In genomic region chr11:59755701-59756495, GRCh38 we compare ENCODE assay signal across 9 cellular contexts. TPM values are rescaled to one million over a fixed set of nuclear protein-coding genes. Genes with fewer than 3 reads are reported as not detected.
DNase-seq lines count a peak whose midpoint lies in the region; ATAC-seq and TF ChIP-seq lines count a peak whose summit lies in the region.
"Had no signal": no experiment of that assay in that cellular context is flagged by ENCODE, and none has a peak within 500 bp of the region (broad histone marks: within the 10 kb centered on the region; RNA-seq: fewer than 3 reads in every experiment).

No MANE protein-coding gene starts in this region.

- H3K4me1 ChIP-seq in BLaER1 treated with 17β-estradiol and CSF1 and Interleukin-3, amounts not matched to agents 10 nM and 100 nM = peaks cover 16 to 27% (median 22%) of the 10 kb centered on the region in 10 experiments
- H3K4me1 ChIP-seq in endocrine pancreas (ENCODE audit: control insufficient read depth, insufficient read depth, low read length) (peaks cover 7% of the 10 kb centered on the region), lung (ENCODE audit: control insufficient read depth in 2 of 2, insufficient read depth in 2 of 2, low read length in 2 of 2) (peaks cover 0 to 7% of the 10 kb centered on the region in 2 donors)

- no peak for TF ChIP-seq CTCF in lung (IDR thresholded peaks at IDR 0.05; ENCODE audit: control extremely low read depth, extremely low read depth)

- H3K36me3 ChIP-seq in BLaER1 treated with 17β-estradiol and CSF1 and Interleukin-3, amounts not matched to agents 10 nM and 100 nM = peaks cover 0 to 32% (median 4%) of the 10 kb centered on the region in 11 experiments; a peak in 9 of 22 replicates
- H3K36me3 ChIP-seq in endocrine pancreas (ENCODE audit: control insufficient read depth, insufficient read depth, low read length) = no peaks in the 10 kb centered on the region
- peaks cover 0 to 5% of the 10 kb centered on the region in 2 donors for H3K36me3 ChIP-seq in lung (ENCODE audit: control insufficient read depth in 2 of 2, insufficient read depth in 2 of 2, low read length in 2 of 2)

- peak overlapping the region; percentile 91 to 100 (median 96) for H3K4me2 ChIP-seq in BLaER1 treated with 17β-estradiol and CSF1 and Interleukin-3, amounts not matched to agents 10 nM and 100 nM

- peak overlapping the region; percentile 84 to 95 (median 91) for H3K27ac ChIP-seq in BLaER1 treated with 17β-estradiol and CSF1 and Interleukin-3, amounts not matched to agents 10 nM and 100 nM
- peak overlapping the region; percentile 93 to 96 for H3K27ac ChIP-seq in lung (ENCODE audit: low read depth in 1 of 2, low read length in 1 of 2)

- H3K9me3 ChIP-seq in BLaER1 treated with 17β-estradiol and CSF1 and Interleukin-3, amounts not matched to agents 10 nM and 100 nM (replicated peaks in 1 of 11) = no peaks in the 10 kb centered on the region
- H3K9me3 ChIP-seq in endocrine pancreas (ENCODE audit: control insufficient read depth, low read length) (no peaks in the 10 kb centered on the region), lung (ENCODE audit: control insufficient read depth in 2 of 2, insufficient read depth in 1 of 2, low read length in 1 of 2) (no peaks in the 10 kb centered on the region)

- ATAC-seq in lung (ENCODE audit: insufficient read depth, low FRiP score) (peak; percentile 74), GM19324 (IDR thresholded peaks at IDR 0.05; ENCODE audit: low FRiP score, unreplicated experiment) (no peak)

- H3K27me3 ChIP-seq in BLaER1 treated with 17β-estradiol and CSF1 and Interleukin-3, amounts not matched to agents 10 nM and 100 nM = no peaks in the 10 kb centered on the region
- no peaks in the 10 kb centered on the region for H3K27me3 ChIP-seq in endocrine pancreas (ENCODE audit: control insufficient read depth, insufficient read depth, low read length)
- H3K27me3 ChIP-seq in lung (ENCODE audit: control insufficient read depth, insufficient read depth) = no peaks in the 10 kb centered on the region

- H4K20me1 ChIP-seq in BLaER1 treated with 17β-estradiol and CSF1 and Interleukin-3, amounts not matched to agents 10 nM and 100 nM = peaks cover 26 to 52% (median 43%) of the 10 kb centered on the region in 11 experiments; a peak in 19 of 22 replicates

- H3K4me3 ChIP-seq in BLaER1 treated with 17β-estradiol and CSF1 and Interleukin-3, amounts not matched to agents 10 nM and 100 nM = peak overlapping the region; percentile 90 to 99 (median 98)
- H3K4me3 ChIP-seq in endocrine pancreas (ENCODE audit: control insufficient read depth, insufficient read depth, low read length) (peak overlapping the region; percentile 93), lung (peak overlapping the region; percentile 91)

- DNase-seq in H4 (ENCODE audit: low spot score) (peak; percentile 61), NCI-H2196 (lab: John Stamatoyannopoulos, UW; ENCODE audit: unreplicated experiment) (peak; percentile 62), lung (ENCODE audit: low spot score) (peak; percentile 78)
- DNase-seq in activated CD8-positive, alpha-beta memory T cell treated with anti-CD3 and anti-CD28 coated beads, Interleukin-2, amount 50 U/mL, for 48 hours = peak; percentile 65
- DNase-seq in stimulated activated CD8-positive, alpha-beta memory T cell treated with anti-CD3 and anti-CD28 coated beads, Interleukin-15, amount 100 ng/mL, for 24 hours (ENCODE audit: low read depth) = peak; percentile 1

- WGBS in lung, 2 donors = 6 to 8% methylated on average over 20 to 23 of the region's 23 CpGs

- H3K9ac ChIP-seq in BLaER1 treated with 17β-estradiol and CSF1 and Interleukin-3, amounts not matched to agents 10 nM and 100 nM = peak overlapping the region; percentile 86 to 96 (median 91)
- peak overlapping the region; percentile 94 for H3K9ac ChIP-seq in endocrine pancreas (ENCODE audit: control insufficient read depth, insufficient read depth, low read length)

RNA-seq across cellular contexts. Expression of gene STX3, which starts 0.7 kb away (rescaled TPM):
- total RNA-seq in H4 (2014; rRNA removed; shearing (Covaris generic)) = 25.4 and 40.5 TPM in 2 replicates
- 10 to 100 TPM; 48.1 to 61.5 TPM for total RNA-seq in lung
- 10 to 100 TPM; 38.9 to 46.0 TPM for polyA plus RNA-seq in lung

RNA-seq across cellular contexts. Expression of gene OR10V1, which starts 42.3 kb away (rescaled TPM):
- not detected in 2 replicates for total RNA-seq in H4 (2014; rRNA removed; shearing (Covaris generic))
- not detected for total RNA-seq in lung
- not detected for polyA plus RNA-seq in lung
- total RNA-seq: NCI-H460 had no signal

RNA-seq across cellular contexts. Expression of gene MRPL16, which starts 54.7 kb away (rescaled TPM):
- total RNA-seq in H4 (2014; rRNA removed; shearing (Covaris generic)) = 62.1 and 64.8 TPM in 2 replicates
- 10 to 100 TPM; 38.2 to 39.4 TPM for total RNA-seq in lung
- polyA plus RNA-seq in lung = 10 to 100 TPM; 40.9 to 54.1 TPM

Comparison
In these comparisons a context has a peak if more than half of its experiments do, and no peak if none do; other contexts are left out.
1. DNase-seq: peak in every context shown above with its lines; median percentile 78 in lung; 65 in activated CD8-positive, alpha-beta memory T cell treated with anti-CD3 and anti-CD28 coated beads, Interleukin-2, amount 50 U/mL, for 48 hours; 62 in NCI-H2196; 61 in H4; 1 in stimulated activated CD8-positive, alpha-beta memory T cell treated with anti-CD3 and anti-CD28 coated beads, Interleukin-15, amount 100 ng/mL, for 24 hours.